1 cellular context compared by ENCODE assay signal in the genomic region with DNA sequence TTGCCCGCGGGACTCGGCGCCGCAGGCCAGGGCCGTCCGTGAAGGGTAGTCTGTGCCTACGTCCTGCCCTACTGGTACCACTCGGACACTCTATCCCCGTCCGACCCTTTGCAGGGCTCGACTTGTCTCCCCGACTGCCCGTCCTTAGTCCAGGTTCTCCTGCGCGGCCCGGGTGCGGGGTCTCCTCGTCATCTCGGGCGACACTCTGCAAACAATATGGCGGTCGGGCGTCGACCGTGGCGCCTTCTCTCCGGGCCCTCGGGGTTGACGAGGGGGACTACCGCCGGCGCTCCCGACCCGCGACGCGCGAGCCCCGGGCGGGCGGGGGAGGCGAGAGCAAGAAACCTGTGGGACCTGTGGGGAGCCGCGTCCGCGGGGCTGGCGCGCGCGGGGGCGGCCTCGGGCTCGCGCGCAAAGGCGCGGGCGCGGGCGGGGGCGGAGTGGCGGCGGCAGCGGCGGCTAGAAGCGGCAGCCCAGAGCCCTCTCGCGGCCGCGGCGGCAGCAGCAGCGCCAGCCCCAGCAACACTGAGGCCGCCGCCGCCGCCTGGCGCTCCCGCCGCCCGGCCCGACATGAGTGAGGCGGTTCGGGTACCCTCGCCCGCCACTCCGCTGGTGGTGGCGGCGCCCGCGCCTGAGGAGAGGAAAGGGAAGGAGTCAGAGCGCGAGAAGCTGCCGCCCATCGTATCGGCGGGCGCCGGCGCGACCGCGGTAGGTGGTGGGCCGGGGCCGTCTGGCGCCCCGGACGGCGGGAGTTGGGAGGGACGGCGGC.
TF ChIP-seq lines count a peak whose summit lies in the region.

A gene with protein sequence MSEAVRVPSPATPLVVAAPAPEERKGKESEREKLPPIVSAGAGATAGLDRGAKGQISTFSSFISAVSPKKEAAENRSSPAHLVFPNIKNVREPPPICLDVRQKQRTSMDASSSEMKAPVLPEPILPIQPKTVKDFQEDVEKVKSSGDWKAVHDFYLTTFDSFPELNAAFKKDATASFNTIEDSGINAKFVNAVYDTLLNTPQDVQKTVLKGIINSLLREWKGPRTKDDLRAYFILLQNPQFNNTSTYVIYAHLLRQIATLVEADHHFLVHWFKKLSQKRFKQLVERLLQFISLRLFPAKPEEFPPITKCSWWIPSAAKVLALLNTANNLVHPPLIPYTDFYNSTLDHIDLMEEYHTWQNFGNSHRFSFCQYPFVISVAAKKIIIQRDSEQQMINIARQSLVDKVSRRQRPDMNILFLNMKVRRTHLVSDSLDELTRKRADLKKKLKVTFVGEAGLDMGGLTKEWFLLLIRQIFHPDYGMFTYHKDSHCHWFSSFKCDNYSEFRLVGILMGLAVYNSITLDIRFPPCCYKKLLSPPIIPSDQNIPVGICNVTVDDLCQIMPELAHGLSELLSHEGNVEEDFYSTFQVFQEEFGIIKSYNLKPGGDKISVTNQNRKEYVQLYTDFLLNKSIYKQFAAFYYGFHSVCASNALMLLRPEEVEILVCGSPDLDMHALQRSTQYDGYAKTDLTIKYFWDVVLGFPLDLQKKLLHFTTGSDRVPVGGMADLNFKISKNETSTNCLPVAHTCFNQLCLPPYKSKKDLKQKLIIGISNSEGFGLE (plus strand): TSS at position 476 of the 769 bp plus-strand sequence. CDS start 95 bp downstream, at position 571.

TF ChIP-seq in HepG2, 621 proteins besides CTCF, POLR2A, EP300 and RAD21 (continued from another document and continues in another):
- TF ChIP-seq, protein P1, sequence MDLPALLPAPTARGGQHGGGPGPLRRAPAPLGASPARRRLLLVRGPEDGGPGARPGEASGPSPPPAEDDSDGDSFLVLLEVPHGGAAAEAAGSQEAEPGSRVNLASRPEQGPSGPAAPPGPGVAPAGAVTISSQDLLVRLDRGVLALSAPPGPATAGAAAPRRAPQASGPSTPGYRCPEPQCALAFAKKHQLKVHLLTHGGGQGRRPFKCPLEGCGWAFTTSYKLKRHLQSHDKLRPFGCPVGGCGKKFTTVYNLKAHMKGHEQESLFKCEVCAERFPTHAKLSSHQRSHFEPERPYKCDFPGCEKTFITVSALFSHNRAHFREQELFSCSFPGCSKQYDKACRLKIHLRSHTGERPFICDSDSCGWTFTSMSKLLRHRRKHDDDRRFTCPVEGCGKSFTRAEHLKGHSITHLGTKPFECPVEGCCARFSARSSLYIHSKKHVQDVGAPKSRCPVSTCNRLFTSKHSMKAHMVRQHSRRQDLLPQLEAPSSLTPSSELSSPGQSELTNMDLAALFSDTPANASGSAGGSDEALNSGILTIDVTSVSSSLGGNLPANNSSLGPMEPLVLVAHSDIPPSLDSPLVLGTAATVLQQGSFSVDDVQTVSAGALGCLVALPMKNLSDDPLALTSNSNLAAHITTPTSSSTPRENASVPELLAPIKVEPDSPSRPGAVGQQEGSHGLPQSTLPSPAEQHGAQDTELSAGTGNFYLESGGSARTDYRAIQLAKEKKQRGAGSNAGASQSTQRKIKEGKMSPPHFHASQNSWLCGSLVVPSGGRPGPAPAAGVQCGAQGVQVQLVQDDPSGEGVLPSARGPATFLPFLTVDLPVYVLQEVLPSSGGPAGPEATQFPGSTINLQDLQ (CRISPR knock-in tag; IDR thresholded peaks at IDR 0.05): 0 out of 2 replicates have a peak, but pooled peaks have one; percentile 11
- TF ChIP-seq SATB2 (CRISPR knock-in tag; IDR thresholded peaks at IDR 0.05): 0 out of 2 replicates have a peak, but pooled peaks have one; percentile 54
- no peak for TF ChIP-seq JUN (CRISPR knock-in tag; IDR thresholded peaks at IDR 0.05)
- peak; percentile 65; the same call in 1 of the 2 replicates for TF ChIP-seq BRCA1 (CRISPR knock-in tag; IDR thresholded peaks at IDR 0.05)
- TF ChIP-seq KMT2B (CRISPR knock-in tag; IDR thresholded peaks at IDR 0.05): peak; percentile 70; the same call in 1 of the 2 replicates
- no peak for TF ChIP-seq ZNF792 (CRISPR knock-in tag; IDR thresholded peaks at IDR 0.05)
- TF ChIP-seq, protein P2, sequence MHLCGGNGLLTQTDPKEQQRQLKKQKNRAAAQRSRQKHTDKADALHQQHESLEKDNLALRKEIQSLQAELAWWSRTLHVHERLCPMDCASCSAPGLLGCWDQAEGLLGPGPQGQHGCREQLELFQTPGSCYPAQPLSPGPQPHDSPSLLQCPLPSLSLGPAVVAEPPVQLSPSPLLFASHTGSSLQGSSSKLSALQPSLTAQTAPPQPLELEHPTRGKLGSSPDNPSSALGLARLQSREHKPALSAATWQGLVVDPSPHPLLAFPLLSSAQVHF (CRISPR knock-in tag; IDR thresholded peaks at IDR 0.05): 0 out of 2 replicates have a peak, but pooled peaks have one; percentile 25
- TF ChIP-seq STAG1 (CRISPR knock-in tag; IDR thresholded peaks at IDR 0.05): no peak; the same call in 1 of the 2 replicates
- TF ChIP-seq, protein P3, sequence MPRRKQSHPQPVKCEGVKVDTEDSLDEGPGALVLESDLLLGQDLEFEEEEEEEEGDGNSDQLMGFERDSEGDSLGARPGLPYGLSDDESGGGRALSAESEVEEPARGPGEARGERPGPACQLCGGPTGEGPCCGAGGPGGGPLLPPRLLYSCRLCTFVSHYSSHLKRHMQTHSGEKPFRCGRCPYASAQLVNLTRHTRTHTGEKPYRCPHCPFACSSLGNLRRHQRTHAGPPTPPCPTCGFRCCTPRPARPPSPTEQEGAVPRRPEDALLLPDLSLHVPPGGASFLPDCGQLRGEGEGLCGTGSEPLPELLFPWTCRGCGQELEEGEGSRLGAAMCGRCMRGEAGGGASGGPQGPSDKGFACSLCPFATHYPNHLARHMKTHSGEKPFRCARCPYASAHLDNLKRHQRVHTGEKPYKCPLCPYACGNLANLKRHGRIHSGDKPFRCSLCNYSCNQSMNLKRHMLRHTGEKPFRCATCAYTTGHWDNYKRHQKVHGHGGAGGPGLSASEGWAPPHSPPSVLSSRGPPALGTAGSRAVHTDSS (CRISPR knock-in tag; conservative IDR thresholded peaks at IDR 0.05): no peak
- TF ChIP-seq HNRNPK (IDR thresholded peaks at IDR 0.05; ENCODE audit: low read depth, low read length, poor library complexity, severe bottlenecking): peak; percentile 7
- TF ChIP-seq, protein P4, sequence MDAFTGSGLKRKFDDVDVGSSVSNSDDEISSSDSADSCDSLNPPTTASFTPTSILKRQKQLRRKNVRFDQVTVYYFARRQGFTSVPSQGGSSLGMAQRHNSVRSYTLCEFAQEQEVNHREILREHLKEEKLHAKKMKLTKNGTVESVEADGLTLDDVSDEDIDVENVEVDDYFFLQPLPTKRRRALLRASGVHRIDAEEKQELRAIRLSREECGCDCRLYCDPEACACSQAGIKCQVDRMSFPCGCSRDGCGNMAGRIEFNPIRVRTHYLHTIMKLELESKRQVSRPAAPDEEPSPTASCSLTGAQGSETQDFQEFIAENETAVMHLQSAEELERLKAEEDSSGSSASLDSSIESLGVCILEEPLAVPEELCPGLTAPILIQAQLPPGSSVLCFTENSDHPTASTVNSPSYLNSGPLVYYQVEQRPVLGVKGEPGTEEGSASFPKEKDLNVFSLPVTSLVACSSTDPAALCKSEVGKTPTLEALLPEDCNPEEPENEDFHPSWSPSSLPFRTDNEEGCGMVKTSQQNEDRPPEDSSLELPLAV (CRISPR knock-in tag; conservative IDR thresholded peaks at IDR 0.05; ENCODE audit: low read depth): no peak
- peak; percentile 9 for TF ChIP-seq ZNF883 (CRISPR knock-in tag; IDR thresholded peaks at IDR 0.05; ENCODE audit: not compliant biosample characterization)
- TF ChIP-seq, protein P5, sequence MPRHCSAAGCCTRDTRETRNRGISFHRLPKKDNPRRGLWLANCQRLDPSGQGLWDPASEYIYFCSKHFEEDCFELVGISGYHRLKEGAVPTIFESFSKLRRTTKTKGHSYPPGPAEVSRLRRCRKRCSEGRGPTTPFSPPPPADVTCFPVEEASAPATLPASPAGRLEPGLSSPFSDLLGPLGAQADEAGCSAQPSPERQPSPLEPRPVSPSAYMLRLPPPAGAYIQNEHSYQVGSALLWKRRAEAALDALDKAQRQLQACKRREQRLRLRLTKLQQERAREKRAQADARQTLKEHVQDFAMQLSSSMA (CRISPR knock-in tag; IDR thresholded peaks at IDR 0.05): 0 out of 2 replicates have a peak, but pooled peaks have one; percentile 72
- TF ChIP-seq ZNF777 (CRISPR knock-in tag; IDR thresholded peaks at IDR 0.05): peak; percentile 100
- peak; percentile 16; the same call in 1 of the 2 replicates for TF ChIP-seq HDAC1 (CRISPR knock-in tag; IDR thresholded peaks at IDR 0.05)
- no peak for TF ChIP-seq ZNF557 (CRISPR knock-in tag; IDR thresholded peaks at IDR 0.05)
- no peak for TF ChIP-seq ZNF326 (CRISPR knock-in tag; IDR thresholded peaks at IDR 0.05; ENCODE audit: borderline replicate concordance)
- peak; percentile 29; the same call in 1 of the 2 replicates for TF ChIP-seq RFXAP (CRISPR knock-in tag; IDR thresholded peaks at IDR 0.05; ENCODE audit: borderline replicate concordance)
- TF ChIP-seq, protein P6, sequence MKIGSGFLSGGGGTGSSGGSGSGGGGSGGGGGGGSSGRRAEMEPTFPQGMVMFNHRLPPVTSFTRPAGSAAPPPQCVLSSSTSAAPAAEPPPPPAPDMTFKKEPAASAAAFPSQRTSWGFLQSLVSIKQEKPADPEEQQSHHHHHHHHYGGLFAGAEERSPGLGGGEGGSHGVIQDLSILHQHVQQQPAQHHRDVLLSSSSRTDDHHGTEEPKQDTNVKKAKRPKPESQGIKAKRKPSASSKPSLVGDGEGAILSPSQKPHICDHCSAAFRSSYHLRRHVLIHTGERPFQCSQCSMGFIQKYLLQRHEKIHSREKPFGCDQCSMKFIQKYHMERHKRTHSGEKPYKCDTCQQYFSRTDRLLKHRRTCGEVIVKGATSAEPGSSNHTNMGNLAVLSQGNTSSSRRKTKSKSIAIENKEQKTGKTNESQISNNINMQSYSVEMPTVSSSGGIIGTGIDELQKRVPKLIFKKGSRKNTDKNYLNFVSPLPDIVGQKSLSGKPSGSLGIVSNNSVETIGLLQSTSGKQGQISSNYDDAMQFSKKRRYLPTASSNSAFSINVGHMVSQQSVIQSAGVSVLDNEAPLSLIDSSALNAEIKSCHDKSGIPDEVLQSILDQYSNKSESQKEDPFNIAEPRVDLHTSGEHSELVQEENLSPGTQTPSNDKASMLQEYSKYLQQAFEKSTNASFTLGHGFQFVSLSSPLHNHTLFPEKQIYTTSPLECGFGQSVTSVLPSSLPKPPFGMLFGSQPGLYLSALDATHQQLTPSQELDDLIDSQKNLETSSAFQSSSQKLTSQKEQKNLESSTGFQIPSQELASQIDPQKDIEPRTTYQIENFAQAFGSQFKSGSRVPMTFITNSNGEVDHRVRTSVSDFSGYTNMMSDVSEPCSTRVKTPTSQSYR (CRISPR knock-in tag; IDR thresholded peaks at IDR 0.05; ENCODE audit: borderline replicate concordance): no peak
- TF ChIP-seq ZNF850 (CRISPR knock-in tag; conservative IDR thresholded peaks at IDR 0.05): peak; percentile 60; the same call in 1 of the 2 replicates
- no peak; the same call in 1 of the 2 replicates for TF ChIP-seq ZNF567 (CRISPR knock-in tag; IDR thresholded peaks at IDR 0.05; ENCODE audit: borderline replicate concordance)
- TF ChIP-seq ZNF160 (CRISPR knock-in tag; IDR thresholded peaks at IDR 0.05): peak; percentile 44; the same call in 1 of the 2 replicates
- TF ChIP-seq ARNT2 (CRISPR knock-in tag; IDR thresholded peaks at IDR 0.05; ENCODE audit: low read depth): peak; percentile 66; the same call in 1 of the 2 replicates
- 0 out of 2 replicates have a peak, but pooled peaks have one; percentile 8 for TF ChIP-seq HES4 (CRISPR knock-in tag; IDR thresholded peaks at IDR 0.05; ENCODE audit: borderline replicate concordance)
- TF ChIP-seq BORCS8-MEF2B (CRISPR knock-in tag; IDR thresholded peaks at IDR 0.05): no peak
- TF ChIP-seq KDM6A (CRISPR knock-in tag; IDR thresholded peaks at IDR 0.05; ENCODE audit: low read depth): no peak
- TF ChIP-seq, protein P7, sequence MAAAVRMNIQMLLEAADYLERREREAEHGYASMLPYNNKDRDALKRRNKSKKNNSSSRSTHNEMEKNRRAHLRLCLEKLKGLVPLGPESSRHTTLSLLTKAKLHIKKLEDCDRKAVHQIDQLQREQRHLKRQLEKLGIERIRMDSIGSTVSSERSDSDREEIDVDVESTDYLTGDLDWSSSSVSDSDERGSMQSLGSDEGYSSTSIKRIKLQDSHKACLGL (CRISPR knock-in tag; IDR thresholded peaks at IDR 0.05): peak; percentile 47; the same call in 1 of the 2 replicates
- peak; percentile 33 for TF ChIP-seq SAP130 (CRISPR knock-in tag; IDR thresholded peaks at IDR 0.05; ENCODE audit: low read depth)
- no peak for TF ChIP-seq FOXA1 (IDR thresholded peaks at IDR 0.05)
- peak; percentile 44 for TF ChIP-seq FOXA1 (CRISPR knock-in tag; IDR thresholded peaks at IDR 0.05)
- peak; percentile 71; the same call in 1 of the 2 replicates for TF ChIP-seq ZFAT (CRISPR knock-in tag; conservative IDR thresholded peaks at IDR 0.05)
- TF ChIP-seq ZNF605 (CRISPR knock-in tag; IDR thresholded peaks at IDR 0.05): peak; percentile 29; the same call in 1 of the 2 replicates
- TF ChIP-seq, protein P8, sequence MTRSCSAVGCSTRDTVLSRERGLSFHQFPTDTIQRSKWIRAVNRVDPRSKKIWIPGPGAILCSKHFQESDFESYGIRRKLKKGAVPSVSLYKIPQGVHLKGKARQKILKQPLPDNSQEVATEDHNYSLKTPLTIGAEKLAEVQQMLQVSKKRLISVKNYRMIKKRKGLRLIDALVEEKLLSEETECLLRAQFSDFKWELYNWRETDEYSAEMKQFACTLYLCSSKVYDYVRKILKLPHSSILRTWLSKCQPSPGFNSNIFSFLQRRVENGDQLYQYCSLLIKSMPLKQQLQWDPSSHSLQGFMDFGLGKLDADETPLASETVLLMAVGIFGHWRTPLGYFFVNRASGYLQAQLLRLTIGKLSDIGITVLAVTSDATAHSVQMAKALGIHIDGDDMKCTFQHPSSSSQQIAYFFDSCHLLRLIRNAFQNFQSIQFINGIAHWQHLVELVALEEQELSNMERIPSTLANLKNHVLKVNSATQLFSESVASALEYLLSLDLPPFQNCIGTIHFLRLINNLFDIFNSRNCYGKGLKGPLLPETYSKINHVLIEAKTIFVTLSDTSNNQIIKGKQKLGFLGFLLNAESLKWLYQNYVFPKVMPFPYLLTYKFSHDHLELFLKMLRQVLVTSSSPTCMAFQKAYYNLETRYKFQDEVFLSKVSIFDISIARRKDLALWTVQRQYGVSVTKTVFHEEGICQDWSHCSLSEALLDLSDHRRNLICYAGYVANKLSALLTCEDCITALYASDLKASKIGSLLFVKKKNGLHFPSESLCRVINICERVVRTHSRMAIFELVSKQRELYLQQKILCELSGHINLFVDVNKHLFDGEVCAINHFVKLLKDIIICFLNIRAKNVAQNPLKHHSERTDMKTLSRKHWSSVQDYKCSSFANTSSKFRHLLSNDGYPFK (CRISPR knock-in tag; IDR thresholded peaks at IDR 0.05; ENCODE audit: borderline replicate concordance): no peak; the same call in 1 of the 2 replicates
- 0 out of 2 replicates have a peak, but pooled peaks have one; percentile 7 for TF ChIP-seq ZNF629 (CRISPR knock-in tag; conservative IDR thresholded peaks at IDR 0.05)
- TF ChIP-seq, protein P9, sequence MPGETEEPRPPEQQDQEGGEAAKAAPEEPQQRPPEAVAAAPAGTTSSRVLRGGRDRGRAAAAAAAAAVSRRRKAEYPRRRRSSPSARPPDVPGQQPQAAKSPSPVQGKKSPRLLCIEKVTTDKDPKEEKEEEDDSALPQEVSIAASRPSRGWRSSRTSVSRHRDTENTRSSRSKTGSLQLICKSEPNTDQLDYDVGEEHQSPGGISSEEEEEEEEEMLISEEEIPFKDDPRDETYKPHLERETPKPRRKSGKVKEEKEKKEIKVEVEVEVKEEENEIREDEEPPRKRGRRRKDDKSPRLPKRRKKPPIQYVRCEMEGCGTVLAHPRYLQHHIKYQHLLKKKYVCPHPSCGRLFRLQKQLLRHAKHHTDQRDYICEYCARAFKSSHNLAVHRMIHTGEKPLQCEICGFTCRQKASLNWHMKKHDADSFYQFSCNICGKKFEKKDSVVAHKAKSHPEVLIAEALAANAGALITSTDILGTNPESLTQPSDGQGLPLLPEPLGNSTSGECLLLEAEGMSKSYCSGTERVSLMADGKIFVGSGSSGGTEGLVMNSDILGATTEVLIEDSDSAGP (CRISPR knock-in tag; IDR thresholded peaks at IDR 0.05; ENCODE audit: borderline replicate concordance): peak; percentile 37; the same call in 1 of the 2 replicates
- TF ChIP-seq ARNTL (CRISPR knock-in tag; IDR thresholded peaks at IDR 0.05): no peak
- TF ChIP-seq HOXA9 (CRISPR knock-in tag; IDR thresholded peaks at IDR 0.05; ENCODE audit: borderline replicate concordance): peak; percentile 86; the same call in 1 of the 2 replicates
